In the genomic region with DNA sequence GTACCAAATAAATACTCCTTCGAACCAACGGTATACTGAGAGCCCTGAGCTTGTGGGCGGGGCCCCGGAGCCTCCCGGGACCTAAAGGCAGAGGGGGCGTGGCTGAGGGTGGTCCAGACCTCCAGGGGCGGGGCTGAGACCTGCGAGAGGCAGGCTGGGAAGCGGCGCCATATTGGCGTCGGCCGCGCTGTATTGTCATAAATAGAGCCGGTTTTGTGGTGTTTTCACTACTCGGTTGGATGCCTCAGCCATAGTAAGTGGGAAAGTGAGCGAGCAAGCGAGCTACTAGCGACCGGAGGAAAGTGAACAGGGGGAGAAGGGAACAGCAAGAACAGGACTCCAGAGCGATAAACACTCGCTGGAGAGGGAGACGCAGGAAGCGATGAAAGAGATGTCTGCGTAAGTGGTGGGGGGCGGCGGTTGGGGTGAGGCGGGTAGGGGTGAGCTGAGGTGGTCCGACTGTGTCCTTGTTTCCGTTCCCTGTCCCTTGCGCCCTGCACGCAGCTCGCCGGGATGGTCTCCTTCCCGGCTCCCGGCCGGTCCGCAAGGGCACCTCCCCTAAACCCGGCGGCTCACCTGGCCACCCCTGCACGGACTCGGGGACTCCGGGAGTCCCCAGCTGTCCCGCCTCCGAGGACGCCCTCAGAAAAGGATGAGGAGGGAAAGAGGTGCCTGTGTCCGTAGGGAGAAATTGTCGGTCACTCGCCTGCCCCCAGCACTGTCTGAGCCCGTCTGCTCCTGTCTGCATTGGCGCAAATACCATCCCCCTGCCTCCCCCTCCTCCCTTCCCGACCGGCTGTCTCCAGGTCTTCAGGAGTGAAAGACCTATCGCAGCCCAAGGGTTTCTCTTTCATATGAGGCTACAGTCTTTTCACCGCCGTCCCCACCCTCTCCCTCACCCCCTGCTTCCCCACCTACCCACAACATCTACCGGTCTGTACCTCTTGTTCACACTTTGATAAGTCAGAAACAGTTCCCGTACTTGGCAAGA, we compare ENCODE assay signal across 1 cellular context.
TF ChIP-seq lines count a peak whose summit lies in the region.

A gene (plus strand): TSS at position 172 of the 991 bp plus-strand sequence. CDS start 211 bp downstream, at position 383.

TF ChIP-seq in HepG2, 621 proteins besides CTCF, POLR2A, EP300 and RAD21 (continued from another document and continues in another):
- TF ChIP-seq, protein P1, sequence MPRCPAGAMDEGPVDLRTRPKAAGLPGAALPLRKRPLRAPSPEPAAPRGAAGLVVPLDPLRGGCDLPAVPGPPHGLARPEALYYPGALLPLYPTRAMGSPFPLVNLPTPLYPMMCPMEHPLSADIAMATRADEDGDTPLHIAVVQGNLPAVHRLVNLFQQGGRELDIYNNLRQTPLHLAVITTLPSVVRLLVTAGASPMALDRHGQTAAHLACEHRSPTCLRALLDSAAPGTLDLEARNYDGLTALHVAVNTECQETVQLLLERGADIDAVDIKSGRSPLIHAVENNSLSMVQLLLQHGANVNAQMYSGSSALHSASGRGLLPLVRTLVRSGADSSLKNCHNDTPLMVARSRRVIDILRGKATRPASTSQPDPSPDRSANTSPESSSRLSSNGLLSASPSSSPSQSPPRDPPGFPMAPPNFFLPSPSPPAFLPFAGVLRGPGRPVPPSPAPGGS (CRISPR knock-in tag; IDR thresholded peaks at IDR 0.05): no peak
- no peak for TF ChIP-seq KDM6A (CRISPR knock-in tag; IDR thresholded peaks at IDR 0.05; ENCODE audit: low read depth)
- no peak for TF ChIP-seq NR3C1 (CRISPR knock-in tag; IDR thresholded peaks at IDR 0.05)
- TF ChIP-seq IRF2 (CRISPR knock-in tag; IDR thresholded peaks at IDR 0.05): peak; percentile 45; the same call in 1 of the 2 replicates
- no peak for TF ChIP-seq NR2F1 (CRISPR knock-in tag; IDR thresholded peaks at IDR 0.05)
- TF ChIP-seq YEATS4 (CRISPR knock-in tag; IDR thresholded peaks at IDR 0.05; ENCODE audit: borderline replicate concordance): peak; percentile 86; the same call in 1 of the 2 replicates
- no peak for TF ChIP-seq ZSCAN20 (CRISPR knock-in tag; IDR thresholded peaks at IDR 0.05; ENCODE audit: borderline replicate concordance)
- TF ChIP-seq RXRB (CRISPR knock-in tag; IDR thresholded peaks at IDR 0.05; ENCODE audit: borderline replicate concordance): no peak
- TF ChIP-seq, protein P2, sequence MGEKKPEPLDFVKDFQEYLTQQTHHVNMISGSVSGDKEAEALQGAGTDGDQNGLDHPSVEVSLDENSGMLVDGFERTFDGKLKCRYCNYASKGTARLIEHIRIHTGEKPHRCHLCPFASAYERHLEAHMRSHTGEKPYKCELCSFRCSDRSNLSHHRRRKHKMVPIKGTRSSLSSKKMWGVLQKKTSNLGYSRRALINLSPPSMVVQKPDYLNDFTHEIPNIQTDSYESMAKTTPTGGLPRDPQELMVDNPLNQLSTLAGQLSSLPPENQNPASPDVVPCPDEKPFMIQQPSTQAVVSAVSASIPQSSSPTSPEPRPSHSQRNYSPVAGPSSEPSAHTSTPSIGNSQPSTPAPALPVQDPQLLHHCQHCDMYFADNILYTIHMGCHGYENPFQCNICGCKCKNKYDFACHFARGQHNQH (CRISPR knock-in tag; IDR thresholded peaks at IDR 0.05): peak; percentile 62; the same call in 1 of the 2 replicates
- TF ChIP-seq, protein P3, sequence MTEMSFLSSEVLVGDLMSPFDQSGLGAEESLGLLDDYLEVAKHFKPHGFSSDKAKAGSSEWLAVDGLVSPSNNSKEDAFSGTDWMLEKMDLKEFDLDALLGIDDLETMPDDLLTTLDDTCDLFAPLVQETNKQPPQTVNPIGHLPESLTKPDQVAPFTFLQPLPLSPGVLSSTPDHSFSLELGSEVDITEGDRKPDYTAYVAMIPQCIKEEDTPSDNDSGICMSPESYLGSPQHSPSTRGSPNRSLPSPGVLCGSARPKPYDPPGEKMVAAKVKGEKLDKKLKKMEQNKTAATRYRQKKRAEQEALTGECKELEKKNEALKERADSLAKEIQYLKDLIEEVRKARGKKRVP (CRISPR knock-in tag; IDR thresholded peaks at IDR 0.05): peak in 1 of 2 experiments; percentile 37; a peak in 1 of 4 replicates
- 0 out of 2 replicates have a peak, but pooled peaks have one; percentile 66 for TF ChIP-seq ZNF619 (CRISPR knock-in tag; IDR thresholded peaks at IDR 0.05)
- TF ChIP-seq, protein P4, sequence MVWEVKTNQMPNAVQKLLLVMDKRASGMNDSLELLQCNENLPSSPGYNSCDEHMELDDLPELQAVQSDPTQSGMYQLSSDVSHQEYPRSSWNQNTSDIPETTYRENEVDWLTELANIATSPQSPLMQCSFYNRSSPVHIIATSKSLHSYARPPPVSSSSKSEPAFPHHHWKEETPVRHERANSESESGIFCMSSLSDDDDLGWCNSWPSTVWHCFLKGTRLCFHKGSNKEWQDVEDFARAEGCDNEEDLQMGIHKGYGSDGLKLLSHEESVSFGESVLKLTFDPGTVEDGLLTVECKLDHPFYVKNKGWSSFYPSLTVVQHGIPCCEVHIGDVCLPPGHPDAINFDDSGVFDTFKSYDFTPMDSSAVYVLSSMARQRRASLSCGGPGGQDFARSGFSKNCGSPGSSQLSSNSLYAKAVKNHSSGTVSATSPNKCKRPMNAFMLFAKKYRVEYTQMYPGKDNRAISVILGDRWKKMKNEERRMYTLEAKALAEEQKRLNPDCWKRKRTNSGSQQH (CRISPR knock-in tag; IDR thresholded peaks at IDR 0.05; ENCODE audit: low read depth): peak; percentile 38; the same call in 1 of the 2 replicates
- TF ChIP-seq, protein P5, sequence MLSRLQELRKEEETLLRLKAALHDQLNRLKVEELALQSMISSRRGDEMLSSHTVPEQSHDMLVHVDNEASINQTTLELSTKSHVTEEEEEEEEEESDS (CRISPR knock-in tag; IDR thresholded peaks at IDR 0.05; ENCODE audit: borderline replicate concordance): no peak; the same call in 1 of the 2 replicates
- no peak for TF ChIP-seq ZNF24 (IDR thresholded peaks at IDR 0.05)
- TF ChIP-seq HNRNPLL (IDR thresholded peaks at IDR 0.05; ENCODE audit: low read depth, low read length, poor library complexity, severe bottlenecking): peak; percentile 57
- no peak for TF ChIP-seq ARNTL (CRISPR knock-in tag; IDR thresholded peaks at IDR 0.05)
- TF ChIP-seq, protein P6, sequence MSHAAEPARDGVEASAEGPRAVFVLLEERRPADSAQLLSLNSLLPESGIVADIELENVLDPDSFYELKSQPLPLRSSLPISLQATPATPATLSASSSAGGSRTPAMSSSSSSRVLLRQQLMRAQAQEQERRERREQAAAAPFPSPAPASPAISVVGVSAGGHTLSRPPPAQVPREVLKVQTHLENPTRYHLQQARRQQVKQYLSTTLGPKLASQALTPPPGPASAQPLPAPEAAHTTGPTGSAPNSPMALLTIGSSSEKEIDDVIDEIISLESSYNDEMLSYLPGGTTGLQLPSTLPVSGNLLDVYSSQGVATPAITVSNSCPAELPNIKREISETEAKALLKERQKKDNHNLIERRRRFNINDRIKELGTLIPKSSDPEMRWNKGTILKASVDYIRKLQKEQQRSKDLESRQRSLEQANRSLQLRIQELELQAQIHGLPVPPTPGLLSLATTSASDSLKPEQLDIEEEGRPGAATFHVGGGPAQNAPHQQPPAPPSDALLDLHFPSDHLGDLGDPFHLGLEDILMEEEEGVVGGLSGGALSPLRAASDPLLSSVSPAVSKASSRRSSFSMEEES (CRISPR knock-in tag; IDR thresholded peaks at IDR 0.05): no peak
- TF ChIP-seq, protein P7, sequence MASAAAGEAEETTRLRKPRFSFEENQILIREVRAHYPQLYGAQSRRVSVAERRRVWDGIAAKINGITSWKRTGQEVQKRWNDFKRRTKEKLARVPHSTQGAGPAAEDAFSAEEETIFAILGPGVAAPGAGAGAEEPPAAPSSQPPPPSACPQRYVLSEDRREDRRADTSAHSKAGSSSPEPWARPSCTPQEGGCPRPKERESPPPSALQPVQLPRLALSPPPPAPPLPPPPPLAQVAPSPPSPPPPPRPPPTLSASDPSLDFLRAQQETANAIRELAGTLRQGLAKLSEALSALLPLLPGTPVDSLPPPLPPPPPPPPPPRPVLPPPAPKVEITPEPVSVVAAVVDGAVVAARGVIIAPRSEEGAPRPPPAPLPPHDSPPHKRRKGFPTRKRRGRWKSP (CRISPR knock-in tag; IDR thresholded peaks at IDR 0.05): peak; percentile 77; the same call in 1 of the 2 replicates
- TF ChIP-seq GATAD1 (CRISPR knock-in tag; IDR thresholded peaks at IDR 0.05): peak; percentile 63
- no peak; a peak in 1 of 4 replicates for TF ChIP-seq KLF16 (CRISPR knock-in tag; IDR thresholded peaks at IDR 0.05)
- TF ChIP-seq ZFX (CRISPR knock-in tag; IDR thresholded peaks at IDR 0.05; ENCODE audit: low read depth): peak; percentile 63; the same call in 1 of the 2 replicates
- TF ChIP-seq ZSCAN9 (CRISPR knock-in tag; IDR thresholded peaks at IDR 0.05; ENCODE audit: borderline replicate concordance): no peak; the same call in 1 of the 2 replicates
- no peak for TF ChIP-seq HMGA1 (CRISPR knock-in tag; conservative IDR thresholded peaks at IDR 0.05)
- TF ChIP-seq, protein P8, sequence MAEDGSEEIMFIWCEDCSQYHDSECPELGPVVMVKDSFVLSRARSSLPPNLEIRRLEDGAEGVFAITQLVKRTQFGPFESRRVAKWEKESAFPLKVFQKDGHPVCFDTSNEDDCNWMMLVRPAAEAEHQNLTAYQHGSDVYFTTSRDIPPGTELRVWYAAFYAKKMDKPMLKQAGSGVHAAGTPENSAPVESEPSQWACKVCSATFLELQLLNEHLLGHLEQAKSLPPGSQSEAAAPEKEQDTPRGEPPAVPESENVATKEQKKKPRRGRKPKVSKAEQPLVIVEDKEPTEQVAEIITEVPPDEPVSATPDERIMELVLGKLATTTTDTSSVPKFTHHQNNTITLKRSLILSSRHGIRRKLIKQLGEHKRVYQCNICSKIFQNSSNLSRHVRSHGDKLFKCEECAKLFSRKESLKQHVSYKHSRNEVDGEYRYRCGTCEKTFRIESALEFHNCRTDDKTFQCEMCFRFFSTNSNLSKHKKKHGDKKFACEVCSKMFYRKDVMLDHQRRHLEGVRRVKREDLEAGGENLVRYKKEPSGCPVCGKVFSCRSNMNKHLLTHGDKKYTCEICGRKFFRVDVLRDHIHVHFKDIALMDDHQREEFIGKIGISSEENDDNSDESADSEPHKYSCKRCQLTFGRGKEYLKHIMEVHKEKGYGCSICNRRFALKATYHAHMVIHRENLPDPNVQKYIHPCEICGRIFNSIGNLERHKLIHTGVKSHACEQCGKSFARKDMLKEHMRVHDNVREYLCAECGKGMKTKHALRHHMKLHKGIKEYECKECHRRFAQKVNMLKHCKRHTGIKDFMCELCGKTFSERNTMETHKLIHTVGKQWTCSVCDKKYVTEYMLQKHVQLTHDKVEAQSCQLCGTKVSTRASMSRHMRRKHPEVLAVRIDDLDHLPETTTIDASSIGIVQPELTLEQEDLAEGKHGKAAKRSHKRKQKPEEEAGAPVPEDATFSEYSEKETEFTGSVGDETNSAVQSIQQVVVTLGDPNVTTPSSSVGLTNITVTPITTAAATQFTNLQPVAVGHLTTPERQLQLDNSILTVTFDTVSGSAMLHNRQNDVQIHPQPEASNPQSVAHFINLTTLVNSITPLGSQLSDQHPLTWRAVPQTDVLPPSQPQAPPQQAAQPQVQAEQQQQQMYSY (CRISPR knock-in tag; IDR thresholded peaks at IDR 0.05): no peak; the same call in 1 of the 2 replicates
- no peak for TF ChIP-seq ZNF10 (CRISPR knock-in tag; IDR thresholded peaks at IDR 0.05; ENCODE audit: borderline replicate concordance, low read depth)
- TF ChIP-seq ZNF124 (CRISPR knock-in tag; IDR thresholded peaks at IDR 0.05): peak; percentile 46; the same call in 1 of the 2 replicates
- TF ChIP-seq GATAD2A (CRISPR knock-in tag; IDR thresholded peaks at IDR 0.05): peak; percentile 9; the same call in 1 of the 2 replicates
- TF ChIP-seq RCOR2 (CRISPR knock-in tag; IDR thresholded peaks at IDR 0.05): no peak
- peak; percentile 97 for TF ChIP-seq YY1 (IDR thresholded peaks at IDR 0.05; ENCODE audit: insufficient read depth, insufficient replicate concordance, low read depth, low read length)
- TF ChIP-seq, protein P9, sequence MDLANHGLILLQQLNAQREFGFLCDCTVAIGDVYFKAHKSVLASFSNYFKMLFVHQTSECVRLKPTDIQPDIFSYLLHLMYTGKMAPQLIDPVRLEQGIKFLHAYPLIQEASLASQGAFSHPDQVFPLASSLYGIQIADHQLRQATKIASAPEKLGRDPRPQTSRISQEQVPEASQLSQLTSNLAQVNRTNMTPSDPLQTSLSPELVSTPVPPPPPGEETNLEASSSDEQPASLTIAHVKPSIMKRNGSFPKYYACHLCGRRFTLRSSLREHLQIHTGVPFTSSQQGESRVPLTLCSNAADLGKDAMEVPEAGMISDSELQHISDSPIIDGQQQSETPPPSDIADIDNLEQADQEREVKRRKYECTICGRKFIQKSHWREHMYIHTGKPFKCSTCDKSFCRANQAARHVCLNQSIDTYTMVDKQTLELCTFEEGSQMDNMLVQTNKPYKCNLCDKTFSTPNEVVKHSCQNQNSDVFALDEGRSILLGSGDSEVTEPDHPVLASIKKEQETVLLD (CRISPR knock-in tag; IDR thresholded peaks at IDR 0.05; ENCODE audit: low read depth): no peak
- TF ChIP-seq, protein P10, sequence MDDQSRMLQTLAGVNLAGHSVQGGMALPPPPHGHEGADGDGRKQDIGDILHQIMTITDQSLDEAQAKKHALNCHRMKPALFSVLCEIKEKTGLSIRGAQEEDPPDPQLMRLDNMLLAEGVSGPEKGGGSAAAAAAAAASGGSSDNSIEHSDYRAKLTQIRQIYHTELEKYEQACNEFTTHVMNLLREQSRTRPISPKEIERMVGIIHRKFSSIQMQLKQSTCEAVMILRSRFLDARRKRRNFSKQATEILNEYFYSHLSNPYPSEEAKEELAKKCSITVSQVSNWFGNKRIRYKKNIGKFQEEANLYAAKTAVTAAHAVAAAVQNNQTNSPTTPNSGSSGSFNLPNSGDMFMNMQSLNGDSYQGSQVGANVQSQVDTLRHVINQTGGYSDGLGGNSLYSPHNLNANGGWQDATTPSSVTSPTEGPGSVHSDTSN (CRISPR knock-in tag; IDR thresholded peaks at IDR 0.05; ENCODE audit: borderline replicate concordance): no peak
- TF ChIP-seq TOPORS (CRISPR knock-in tag; IDR thresholded peaks at IDR 0.05): peak; percentile 87
